Comparison of ENCODE assay signal across 22 cellular contexts in genomic region chrX:12425496-12425895, GRCh38.
DNase-seq lines count a peak whose midpoint lies in the region; ATAC-seq and TF ChIP-seq lines count a peak whose summit lies in the region.
"Had no signal": no experiment of that assay in that cellular context is flagged by ENCODE, and none has a peak within 500 bp of the region (broad histone marks: within the 10 kb centered on the region; RNA-seq: fewer than 3 reads in every experiment).

No MANE protein-coding gene starts in this region.

- no peak overlapping the region for H3K4me2 ChIP-seq in IMR-90 (ENCODE audit: low read depth, low read length)

- H2BK20ac ChIP-seq in IMR-90 (ENCODE audit: low read depth, low read length), result no peak overlapping the region

- ATAC-seq in IMR-90 (ENCODE audit: low read depth) (no peak), HG02884 (IDR thresholded peaks at IDR 0.05; ENCODE audit: unreplicated experiment) (no peak)
- no peak for ATAC-seq in stimulated activated effector memory CD8-positive, alpha-beta T cell treated with anti-CD3 and anti-CD28 coated beads, Interleukin-12 subunit alpha, Interleukin-12 subunit beta, amount 100 ng/mL, for 72 hours
- ATAC-seq: PC-3, SK-N-SH treated with all-trans-retinoic acid at 6 μM for 48 hours had no signal

- H3K56ac ChIP-seq in IMR-90 (ENCODE audit: extremely low read depth, insufficient read depth, low read length), result no peak overlapping the region

- no TSS peak for BruUV-seq in IMR-90 (replicated peaks; lab: Mats Ljungman, UMichigan)

- H3K4me3 ChIP-seq in IMR-90 (ENCODE audit: insufficient read depth, low read depth, low read length) (no peak overlapping the region), fibroblast of the aortic adventitia (ENCODE audit: low read depth, low read length) (no peak overlapping the region)

- H3K14ac ChIP-seq in IMR-90 (replicated peaks; ENCODE audit: low read depth, low read length), result no peak overlapping the region

- no peaks in the 10 kb centered on the region for H3K36me3 Mint-ChIP-seq in stimulated activated effector memory CD8-positive, alpha-beta T cell treated with anti-CD3 and anti-CD28 coated beads, Interleukin-12 subunit alpha, Interleukin-12 subunit beta, amount 100 ng/mL, for 72 hours

- peaks cover 3% of the 10 kb centered on the region for H3K9me3 Mint-ChIP-seq in stimulated activated effector memory CD8-positive, alpha-beta T cell treated with anti-CD3 and anti-CD28 coated beads, Interleukin-12 subunit alpha, Interleukin-12 subunit beta, amount 100 ng/mL, for 72 hours

- no peaks in the 10 kb centered on the region for H3K36me3 ChIP-seq in IMR-90 (ENCODE audit: control insufficient read depth, insufficient read depth, low read length)
- H3K36me3 ChIP-seq: BE2C had no signal

- no peak overlapping the region for H2BK5ac ChIP-seq in IMR-90 (ENCODE audit: low read depth, low read length, poor library complexity, severe bottlenecking)

- no peaks in the 10 kb centered on the region for H3K9me3 ChIP-seq in IMR-90 (ENCODE audit: control insufficient read depth, insufficient read depth, low read length)
- H3K9me3 ChIP-seq: BE2C had no signal

- no peak for TF ChIP-seq POLR2A in IMR-90 (IDR thresholded peaks at IDR 0.05; ENCODE audit: low read depth, low read length)

- H3K27me3 ChIP-seq in IMR-90 (ENCODE audit: control insufficient read depth, insufficient read depth, low read length), result no peaks in the 10 kb centered on the region
- H3K27me3 ChIP-seq: BE2C had no signal

- TF ChIP-seq RAD21 in IMR-90 (IDR thresholded peaks at IDR 0.05; ENCODE audit: low read length), result no peak

- CTCF ChIA-PET in IMR-90 (lab: Yijun Ruan, JAX), result no interaction called here

- no peak overlapping the region for H2AK9ac ChIP-seq in IMR-90 (replicated peaks; ENCODE audit: low read depth, low read length, poor library complexity)

- no peak overlapping the region; the same call in 1 of the 2 replicates for H4K5ac ChIP-seq in IMR-90 (ENCODE audit: low read depth, low read length)

- H3K27ac ChIP-seq in IMR-90 (ENCODE audit: insufficient read depth, low read length), result no peak overlapping the region

- no peaks in the 10 kb centered on the region; a peak in 1 of 4 replicates for H3K79me1 ChIP-seq in IMR-90 (ENCODE audit: low read depth in 1 of 2, low read length in 2 of 2)

- H2BK15ac ChIP-seq in IMR-90 (ENCODE audit: low read depth, low read length), result no peak overlapping the region

- DNase-seq in IMR-90 (no peak), NOMO-1 (lab: John Stamatoyannopoulos, UW; ENCODE audit: unreplicated experiment in 2 of 2) (peak; percentile 83 to 92), SKM-1 (lab: John Stamatoyannopoulos, UW; ENCODE audit: unreplicated experiment) (peak; percentile 0), fibroblast of the aortic adventitia (ENCODE audit: low read depth) (peak; percentile 66), NCI-H446 (lab: John Stamatoyannopoulos, UW) (no peak)
- DNase-seq in stimulated activated effector memory CD8-positive, alpha-beta T cell treated with anti-CD3 and anti-CD28 coated beads, Interleukin-12 subunit alpha, Interleukin-12 subunit beta, amount 100 ng/mL, for 72 hours (ENCODE audit: low spot score in 2 of 2), result no peak
- no peak for DNase-seq in stimulated activated CD4-positive, alpha-beta T cell treated with anti-CD3 and anti-CD28 coated beads, Interleukin-4, amount 100 ng/mL, for 4 hours
- DNase-seq: BE2C; EL; GF-D8; Kasumi-1; NCI-H1105; NCI-H146; NCI-H2029; NCI-H2227 treated with DMSO at 0.1 percent for 48 hours; NCI-H524; NCI-H774; NK-92 treated with Interleukin-12 subunit alpha and Interleukin-12 subunit beta, amount 100 ng/mL, for 24 hours; PC-3; SHP77 had no signal

- intact Hi-C loops in IMR-90 (cut with micrococcal nuclease), result no loop called here

- no peaks in the 10 kb centered on the region for H3K4me1 Mint-ChIP-seq in stimulated activated effector memory CD8-positive, alpha-beta T cell treated with anti-CD3 and anti-CD28 coated beads, Interleukin-12 subunit alpha, Interleukin-12 subunit beta, amount 100 ng/mL, for 72 hours

- H3K18ac ChIP-seq in IMR-90 (ENCODE audit: low read depth, low read length), result no peak overlapping the region

- H4K20me1 ChIP-seq in IMR-90 (ENCODE audit: insufficient read depth, low read length), result no peaks in the 10 kb centered on the region

- no peak overlapping the region for H2BK120ac ChIP-seq in IMR-90 (ENCODE audit: low read depth, low read length)

- no peak overlapping the region for H3K27ac Mint-ChIP-seq in stimulated activated effector memory CD8-positive, alpha-beta T cell treated with anti-CD3 and anti-CD28 coated beads, Interleukin-12 subunit alpha, Interleukin-12 subunit beta, amount 100 ng/mL, for 72 hours

- H2AK5ac ChIP-seq in IMR-90 (ENCODE audit: low read depth, low read length), result no peak overlapping the region

- H3K4me1 ChIP-seq in IMR-90 (ENCODE audit: control insufficient read depth, insufficient read depth, low read length), result peaks cover 3% of the 10 kb centered on the region
- H3K4me1 ChIP-seq: BE2C had no signal

- dilution Hi-C loops in IMR-90 (cut with HindIII; ENCODE audit: low sequenced_read_pairs, unreplicated experiment), result no loop called here

- H3K4me3 Mint-ChIP-seq in stimulated activated effector memory CD8-positive, alpha-beta T cell treated with anti-CD3 and anti-CD28 coated beads, Interleukin-12 subunit alpha, Interleukin-12 subunit beta, amount 100 ng/mL, for 72 hours, result no peak overlapping the region

- TF ChIP-seq CTCF in IMR-90 (conservative IDR thresholded peaks at IDR 0.05; ENCODE audit: low read depth, low read length) (no peak), fibroblast of the aortic adventitia (IDR thresholded peaks at IDR 0.05; ENCODE audit: insufficient read depth, low read length) (no peak)

- H4K91ac ChIP-seq in IMR-90 (ENCODE audit: insufficient read depth, low read depth, low read length), result no peak overlapping the region

- in situ Hi-C loops in IMR-90 (cut with MboI; ENCODE audit: low sequenced_read_pairs), result no loop called here

- no peaks in the 10 kb centered on the region for H3K9me1 ChIP-seq in IMR-90 (ENCODE audit: insufficient read depth, low read length)

- H3K9ac ChIP-seq in IMR-90 (ENCODE audit: low read depth, low read length), result no peak overlapping the region

- no peak overlapping the region for H2AFZ ChIP-seq in IMR-90 (replicated peaks; ENCODE audit: low read length, poor library complexity)

- POLR2A ChIA-PET in IMR-90 (lab: Charles Lee; ENCODE audit: unreplicated experiment), result no interaction called here

- H4K8ac ChIP-seq in IMR-90 (ENCODE audit: low read depth in 2 of 2, low read length in 2 of 2), result no peak overlapping the region

- H3K4ac ChIP-seq in IMR-90 (ENCODE audit: low read depth, low read length), result no peak overlapping the region

- WGBS in IMR-90 (ENCODE audit: extremely low coverage in 2 of 2, insufficient read length in 1 of 2), 2 experiments, result no CpG with 5 or more reads among the region's 4 CpGs

- no peak overlapping the region for H3K23ac ChIP-seq in IMR-90 (ENCODE audit: low read depth, low read length)

TF ChIP-seq in IMR-90, 13 proteins besides CTCF, POLR2A, EP300 and RAD21:
- TF ChIP-seq CEBPB (IDR thresholded peaks at IDR 0.05; ENCODE audit: low read depth, low read length) (0 out of 2 replicates have a peak, but pooled peaks have one; percentile 18), CHD1 (IDR thresholded peaks at IDR 0.05; ENCODE audit: low read depth, low read length) (no peak)

Comparison
In these comparisons a context has a peak if more than half of its experiments do, and no peak if none do; other contexts are left out.
1. DNase-seq: peak in NOMO-1 (2 of 2), SKM-1 (single experiment) and fibroblast of the aortic adventitia (single experiment); none in IMR-90 (single experiment), NCI-H446 (0 of 2), stimulated activated effector memory CD8-positive, alpha-beta T cell treated with anti-CD3 and anti-CD28 coated beads, Interleukin-12 subunit alpha, Interleukin-12 subunit beta, amount 100 ng/mL, for 72 hours (0 of 2) and stimulated activated CD4-positive, alpha-beta T cell treated with anti-CD3 and anti-CD28 coated beads, Interleukin-4, amount 100 ng/mL, for 4 hours (0 of 2).